22 cellular contexts compared by ENCODE assay signal in the genomic region with DNA sequence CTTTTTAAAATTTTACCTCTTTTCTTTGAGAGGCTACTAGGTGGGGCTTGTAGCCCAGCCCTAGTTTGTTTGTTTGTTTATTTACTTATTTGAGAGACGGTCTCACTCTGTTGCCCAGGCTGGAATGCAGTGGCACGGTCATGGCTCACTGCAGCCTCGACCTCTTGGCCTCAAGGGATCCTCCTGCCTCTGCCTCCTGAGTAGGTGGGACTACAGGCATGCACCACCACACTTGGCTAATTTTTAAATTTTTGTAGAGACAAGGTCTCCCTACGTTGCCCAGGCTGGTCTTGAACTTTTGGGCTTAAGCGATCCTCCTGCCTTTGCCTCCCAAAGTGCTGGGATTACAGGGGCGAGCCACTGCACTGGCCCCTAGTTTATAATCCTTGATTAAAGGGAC. TPM values are rescaled to one million over a fixed set of nuclear protein-coding genes. Genes with fewer than 3 reads are reported as not detected.
DNase-seq lines count a peak whose midpoint lies in the region; ATAC-seq, FAIRE-seq and TF ChIP-seq lines count a peak whose summit lies in the region.
"Had no signal": no experiment of that assay in that cellular context is flagged by ENCODE, and none has a peak within 500 bp of the region (broad histone marks: within the 10 kb centered on the region; RNA-seq: fewer than 3 reads in every experiment).

No MANE protein-coding gene starts in this region.

- TF ChIP-seq EP300 in HepG2 (IDR thresholded peaks at IDR 0.05; ENCODE audit: low read depth in 2 of 2, low read length in 2 of 2), result no peak
- TF ChIP-seq EP300 in HepG2 (CRISPR knock-in tag; IDR thresholded peaks at IDR 0.05; ENCODE audit: borderline replicate concordance), result no peak

- H3K27me3 Mint-ChIP-seq in T-helper 17 cell (no peaks in the 10 kb centered on the region), nephron progenitor cell (ENCODE audit: low read depth, poor library complexity) (no peaks in the 10 kb centered on the region)
- H3K27me3 Mint-ChIP-seq: B cell; CD4-positive, alpha-beta T cell; CD8-positive, alpha-beta memory T cell had no signal

- CTCF ChIA-PET in HepG2 (lab: Yijun Ruan, JAX; ENCODE audit: low intra/inter-chr PET ratio, low total read pairs), result no interaction called here

- no peaks in the 10 kb centered on the region for H3K79me2 ChIP-seq in HepG2 (ENCODE audit: insufficient read depth, low read length)

- H3K9ac ChIP-seq in HepG2 (ENCODE audit: insufficient read depth, low read depth, low read length), result no peak overlapping the region
- H3K9ac ChIP-seq: BLaER1 treated with 17β-estradiol and CSF1 and Interleukin-3, amounts not matched to agents 10 nM and 100 nM had no signal

- intact Hi-C loops in HepG2 (cut with micrococcal nuclease; ENCODE audit: unreplicated experiment) (no loop called here), right lobe of liver (cut with DNase I) (no loop called here), left lung (cut with DNase I) (no loop called here)

- H3K9me3 Mint-ChIP-seq in nephron progenitor cell, result no peaks in the 10 kb centered on the region
- H3K9me3 Mint-ChIP-seq: CD4-positive, alpha-beta T cell; CD8-positive, alpha-beta memory T cell had no signal

- H3K27ac ChIP-seq in HepG2 (ENCODE audit: extremely low read length, insufficient read depth, low read length) (no peak overlapping the region), right lobe of liver (no peak overlapping the region), left lung (no peak overlapping the region)
- H3K27ac ChIP-seq: 22Rv1; A549; BLaER1 treated with 17β-estradiol and CSF1 and Interleukin-3, amounts not matched to agents 10 nM and 100 nM; C4-2B had no signal

- in situ Hi-C loops in HepG2 (cut with HindIII; ENCODE audit: extremely low pct_ligation_motif_present, low pct_unique_long_range_greater_than_20kb), result no loop called here

- no peak overlapping the region for H2AFZ ChIP-seq in HepG2 (ENCODE audit: low read length)

- H3K9me3 ChIP-seq in HepG2 (ENCODE audit: low read length) (no peaks in the 10 kb centered on the region), right lobe of liver (no peaks in the 10 kb centered on the region), T-helper 17 cell (ENCODE audit: control insufficient read depth, low read length, poor library complexity, severe bottlenecking) (no peaks in the 10 kb centered on the region), left lung (no peaks in the 10 kb centered on the region)
- H3K9me3 ChIP-seq: A549; BLaER1 treated with 17β-estradiol and CSF1 and Interleukin-3, amounts not matched to agents 10 nM and 100 nM had no signal

- H3K36me3 Mint-ChIP-seq in T-helper 17 cell (ENCODE audit: low read depth), result peaks cover under 1% of the 10 kb centered on the region
- H3K36me3 Mint-ChIP-seq in nephron progenitor cell (ENCODE audit: low read depth), result peaks cover 21% of the 10 kb centered on the region

- H3K36me3 ChIP-seq in HepG2 (replicated peaks in 1 of 2; ENCODE audit: control insufficient read depth in 1 of 2, insufficient read depth in 2 of 2, low read length in 2 of 2), result peaks cover 7 to 20% of the 10 kb centered on the region in 2 experiments; a peak in 4 of 5 replicates
- peaks cover 0 to 5% (median 2%) of the 10 kb centered on the region in 4 donors for H3K36me3 ChIP-seq in right lobe of liver
- peaks cover 0 to 34% of the 10 kb centered on the region in 2 donors for H3K36me3 ChIP-seq in left lung

- no peak for TF ChIP-seq RAD21 in HepG2 (CRISPR knock-in tag; IDR thresholded peaks at IDR 0.05)

- no peak for DNase-seq in HepG2 (ENCODE audit: low spot score)
- DNase-seq in right lobe of liver, result no peak
- no peak for DNase-seq in T-helper 17 cell
- peak; percentile 21 for DNase-seq in nephron progenitor cell
- no peak for DNase-seq in left lung
- DNase-seq in GOT3 (lab: John Stamatoyannopoulos, UW), result no peak
- DNase-seq: AML-193; Calu3; CD4-positive, alpha-beta T cell; CD8-positive, alpha-beta memory T cell; COR-L47; DMS79 treated with DMSO at 0.1 percent for 48 hours; GF-D8 had no signal

- POLR2A ChIA-PET in HepG2 (lab: Yijun Ruan, JAX), result no interaction called here

- FAIRE-seq in HepG2 (lab: Jason Lieb, UNC), result no peak
- FAIRE-seq: A549, D721Med, G401.6, GM12891, GM19239 had no signal

- H3K27me3 ChIP-seq in HepG2 (ENCODE audit: control insufficient read depth in 1 of 2, insufficient read depth in 2 of 2, low read length in 2 of 2) (no peaks in the 10 kb centered on the region), right lobe of liver (no peaks in the 10 kb centered on the region), left lung (no peaks in the 10 kb centered on the region)
- H3K27me3 ChIP-seq: BLaER1 treated with 17β-estradiol and CSF1 and Interleukin-3, amounts not matched to agents 10 nM and 100 nM had no signal

- H3K4me1 ChIP-seq in HepG2 (ENCODE audit: insufficient read depth, low read length) (peaks cover 39% of the 10 kb centered on the region), right lobe of liver (peaks cover 0 to 30% (median 8%) of the 10 kb centered on the region in 4 donors), left lung (no peaks in the 10 kb centered on the region)
- H3K4me1 ChIP-seq: A549 had no signal

- H3K4me3 Mint-ChIP-seq in T-helper 17 cell (no peak overlapping the region), nephron progenitor cell (no peak overlapping the region)
- H3K4me3 Mint-ChIP-seq: B cell; CD4-positive, alpha-beta T cell; CD8-positive, alpha-beta memory T cell had no signal

- H4K20me1 ChIP-seq in HepG2 (ENCODE audit: insufficient read depth, low read length), result no peaks in the 10 kb centered on the region
- H4K20me1 ChIP-seq: BLaER1 treated with 17β-estradiol and CSF1 and Interleukin-3, amounts not matched to agents 10 nM and 100 nM had no signal

- no peak overlapping the region for H3K4me3 ChIP-seq in HepG2 (replicated peaks in 1 of 3; ENCODE audit: insufficient read depth in 1 of 3, low read depth in 2 of 3, low read length in 3 of 3)
- no peak overlapping the region for H3K4me3 ChIP-seq in right lobe of liver
- H3K4me3 ChIP-seq in left lung, result no peak overlapping the region
- H3K4me3 ChIP-seq: A549; BLaER1 treated with 17β-estradiol and CSF1 and Interleukin-3, amounts not matched to agents 10 nM and 100 nM had no signal

- peak overlapping the region; percentile 32 for H3K27ac Mint-ChIP-seq in T-helper 17 cell
- no peak overlapping the region for H3K27ac Mint-ChIP-seq in nephron progenitor cell
- H3K27ac Mint-ChIP-seq: B cell; CD4-positive, alpha-beta T cell had no signal

- TF ChIP-seq CTCF in HepG2 (CRISPR knock-in tag; IDR thresholded peaks at IDR 0.05), result no peak
- TF ChIP-seq CTCF in right lobe of liver (IDR thresholded peaks at IDR 0.05), result no peak
- TF ChIP-seq CTCF in nephron progenitor cell (IDR thresholded peaks at IDR 0.05), result no peak
- TF ChIP-seq CTCF in left lung (IDR thresholded peaks at IDR 0.05), result no peak

- H3K4me1 Mint-ChIP-seq in T-helper 17 cell, result peaks cover 2% of the 10 kb centered on the region
- peaks cover 20% of the 10 kb centered on the region for H3K4me1 Mint-ChIP-seq in nephron progenitor cell
- H3K4me1 Mint-ChIP-seq: B cell had no signal

- 89% methylated on average over 6 of the region's 6 CpGs for WGBS in HepG2 (ENCODE audit: low lambda C conversion rate)
- 62% methylated on average over 4 of the region's 6 CpGs for WGBS in right lobe of liver (ENCODE audit: insufficient coverage, low coverage, low lambda C conversion rate, missing lambda C conversion rate)

- ATAC-seq in HepG2 (no peak), right lobe of liver (no peak), T-helper 17 cell (no peak), left lung (no peak)

- BruUV-seq in HepG2 (replicated peaks; lab: Mats Ljungman, UMichigan), result no TSS peak

- TF ChIP-seq POLR2A in HepG2 (IDR thresholded peaks at IDR 0.05; ENCODE audit: insufficient read depth in 1 of 2, low read depth in 2 of 2, low read length in 2 of 2), result no peak
- no peak for TF ChIP-seq POLR2A in right lobe of liver (IDR thresholded peaks at IDR 0.05)

- no peak overlapping the region for H3K4me2 ChIP-seq in HepG2 (ENCODE audit: low read depth, low read length)
- H3K4me2 ChIP-seq: A549 had no signal

RNA-seq across cellular contexts. Expression of a gene that starts 35.0 kb away (rescaled TPM):
- total RNA-seq in HepG2 (2016; rRNA removed; fragmentation: Illumina TruSeq; extraction: Trizol) (66.7 and 88.4 TPM in 2 replicates), right lobe of liver (10 to 100 TPM; 18.0 to 40.0 (median 22.1) TPM), T-helper 17 cell (10 to 100 TPM; 16.6 to 17.8 TPM), left lung (10 to 100 TPM; 57.3 to 71.4 TPM)
- total RNA-seq in HepG2 (2016; cell fraction: cytosol; rRNA removed; fragmentation: Illumina TruSeq; extraction: Trizol; ENCODE audit: low read depth), result 41.6 and 47.7 TPM in 2 replicates
- 65.1 and 91.1 TPM in 2 replicates for total RNA-seq in HepG2 (2016; cell fraction: insoluble cytoplasmic fraction; rRNA removed; fragmentation: Illumina TruSeq; extraction: Trizol)
- 112 and 119 TPM in 2 replicates for total RNA-seq in HepG2 (2016; cell fraction: membrane; rRNA removed; fragmentation: Illumina TruSeq; extraction: Trizol)
- total RNA-seq in HepG2 (2016; cell fraction: nucleus; rRNA removed; fragmentation: Illumina TruSeq; extraction: Trizol), result 68.6 and 77.0 TPM in 2 replicates
- 58.1 and 87.3 TPM in 2 replicates for polyA plus RNA-seq in HepG2 (2011; rRNA removed)
- 57.8 and 60.2 TPM in 2 replicates for polyA plus RNA-seq in HepG2 (2011; cell fraction: cytosol; rRNA removed)
- polyA plus RNA-seq in HepG2 (2011; cell fraction: nucleus; rRNA removed), result 28.1 and 29.3 TPM in 2 replicates
- polyA plus RNA-seq in HepG2 (2012), result 66.0 and 89.9 TPM in 2 replicates
- 50.1 and 55.2 TPM in 2 replicates for polyA plus RNA-seq in HepG2 (2016; cell fraction: cytosol; fragmentation: Illumina TruSeq; extraction: Trizol; ENCODE audit: low read depth)
- 64.2 and 67.3 TPM in 2 replicates for polyA plus RNA-seq in HepG2 (2016; cell fraction: insoluble cytoplasmic fraction; fragmentation: Illumina TruSeq; extraction: Trizol; ENCODE audit: low read depth)
- 86.7 and 93.1 TPM in 2 replicates for polyA plus RNA-seq in HepG2 (2016; cell fraction: membrane; fragmentation: Illumina TruSeq; extraction: Trizol; ENCODE audit: low read depth)
- polyA plus RNA-seq in HepG2 (2016; cell fraction: nucleus; fragmentation: Illumina TruSeq; extraction: Trizol; ENCODE audit: insufficient read depth, low read depth), result 97.5 and 99.1 TPM in 2 replicates
- 8.7 and 20.3 TPM in 2 replicates for polyA minus RNA-seq in HepG2 (2011; rRNA and poly(A)+ RNA removed; ENCODE audit: low replicate concordance)
- 55.7 and 61.4 TPM in 2 replicates for polyA minus RNA-seq in HepG2 (2011; cell fraction: cytosol; rRNA and poly(A)+ RNA removed)
- 43.9 and 44.5 TPM in 2 replicates for polyA minus RNA-seq in HepG2 (2011; cell fraction: nucleus; rRNA and poly(A)+ RNA removed)

RNA-seq across cellular contexts. Expression of a gene that starts 35.1 kb away (rescaled TPM):
- total RNA-seq in HepG2 (2016; rRNA removed; fragmentation: Illumina TruSeq; extraction: Trizol) (40.1 and 48.2 TPM in 2 replicates), right lobe of liver (1 to 10 TPM; 3.6 to 8.4 (median 5.3) TPM), T-helper 17 cell (10 to 100 TPM; 26.0 to 29.1 TPM), left lung (10 to 100 TPM; 22.7 to 24.1 TPM)
- total RNA-seq in HepG2 (2016; cell fraction: cytosol; rRNA removed; fragmentation: Illumina TruSeq; extraction: Trizol; ENCODE audit: low read depth), result 18.6 and 20.9 TPM in 2 replicates
- total RNA-seq in HepG2 (2016; cell fraction: insoluble cytoplasmic fraction; rRNA removed; fragmentation: Illumina TruSeq; extraction: Trizol), result 39.7 and 47.9 TPM in 2 replicates
- total RNA-seq in HepG2 (2016; cell fraction: membrane; rRNA removed; fragmentation: Illumina TruSeq; extraction: Trizol), result 16.2 and 19.4 TPM in 2 replicates
- 50.6 and 51.0 TPM in 2 replicates for total RNA-seq in HepG2 (2016; cell fraction: nucleus; rRNA removed; fragmentation: Illumina TruSeq; extraction: Trizol)
- polyA plus RNA-seq in HepG2 (2011; rRNA removed), result 29.8 and 41.8 TPM in 2 replicates
- polyA plus RNA-seq in HepG2 (2011; cell fraction: cytosol; rRNA removed), result 18.7 and 24.1 TPM in 2 replicates
- 39.0 and 45.7 TPM in 2 replicates for polyA plus RNA-seq in HepG2 (2011; cell fraction: nucleus; rRNA removed)
- polyA plus RNA-seq in HepG2 (2012), result 17.3 and 25.5 TPM in 2 replicates
- polyA plus RNA-seq in HepG2 (2016; cell fraction: cytosol; fragmentation: Illumina TruSeq; extraction: Trizol; ENCODE audit: low read depth), result 2.6 and 3.1 TPM in 2 replicates
- 30.8 and 33.3 TPM in 2 replicates for polyA plus RNA-seq in HepG2 (2016; cell fraction: insoluble cytoplasmic fraction; fragmentation: Illumina TruSeq; extraction: Trizol; ENCODE audit: low read depth)
- 4.5 and 6.2 TPM in 2 replicates for polyA plus RNA-seq in HepG2 (2016; cell fraction: membrane; fragmentation: Illumina TruSeq; extraction: Trizol; ENCODE audit: low read depth)
- polyA plus RNA-seq in HepG2 (2016; cell fraction: nucleus; fragmentation: Illumina TruSeq; extraction: Trizol; ENCODE audit: insufficient read depth, low read depth), result 31.5 and 34.2 TPM in 2 replicates
- polyA minus RNA-seq in HepG2 (2011; rRNA and poly(A)+ RNA removed; ENCODE audit: low replicate concordance), result 29.9 and 45.1 TPM in 2 replicates
- polyA minus RNA-seq in HepG2 (2011; cell fraction: cytosol; rRNA and poly(A)+ RNA removed), result 24.9 and 29.2 TPM in 2 replicates
- polyA minus RNA-seq in HepG2 (2011; cell fraction: nucleus; rRNA and poly(A)+ RNA removed), result 147 and 189 TPM in 2 replicates

RNA-seq across cellular contexts. Expression of a gene that starts 38.0 kb away (rescaled TPM):
- total RNA-seq in HepG2 (2016; rRNA removed; fragmentation: Illumina TruSeq; extraction: Trizol), result 2.4 and 3.3 TPM in 2 replicates
- 0.26 and 0.30 TPM in 2 replicates for total RNA-seq in HepG2 (2016; cell fraction: cytosol; rRNA removed; fragmentation: Illumina TruSeq; extraction: Trizol; ENCODE audit: low read depth)
- 2.3 and 3.9 TPM in 2 replicates for total RNA-seq in HepG2 (2016; cell fraction: insoluble cytoplasmic fraction; rRNA removed; fragmentation: Illumina TruSeq; extraction: Trizol)
- total RNA-seq in HepG2 (2016; cell fraction: membrane; rRNA removed; fragmentation: Illumina TruSeq; extraction: Trizol), result 0.90 TPM in 2 replicates
- 7.8 and 8.3 TPM in 2 replicates for total RNA-seq in HepG2 (2016; cell fraction: nucleus; rRNA removed; fragmentation: Illumina TruSeq; extraction: Trizol)
- polyA plus RNA-seq in HepG2 (2011; rRNA removed), result 3.9 and 4.1 TPM in 2 replicates
- 1.8 and 1.9 TPM in 2 replicates for polyA plus RNA-seq in HepG2 (2011; cell fraction: cytosol; rRNA removed)
- 9.3 and 9.9 TPM in 2 replicates for polyA plus RNA-seq in HepG2 (2011; cell fraction: nucleus; rRNA removed)
- polyA plus RNA-seq in HepG2 (2012), result 1.5 and 2.0 TPM in 2 replicates
- polyA plus RNA-seq in HepG2 (2016; cell fraction: cytosol; fragmentation: Illumina TruSeq; extraction: Trizol; ENCODE audit: low read depth), result 0.18 and 0.23 TPM in 2 replicates
- 1.1 and 1.3 TPM in 2 replicates for polyA plus RNA-seq in HepG2 (2016; cell fraction: insoluble cytoplasmic fraction; fragmentation: Illumina TruSeq; extraction: Trizol; ENCODE audit: low read depth)
- polyA plus RNA-seq in HepG2 (2016; cell fraction: membrane; fragmentation: Illumina TruSeq; extraction: Trizol; ENCODE audit: low read depth), result 0.39 and 0.63 TPM in 2 replicates
- 10.6 and 15.2 TPM in 2 replicates for polyA plus RNA-seq in HepG2 (2016; cell fraction: nucleus; fragmentation: Illumina TruSeq; extraction: Trizol; ENCODE audit: insufficient read depth, low read depth)
- polyA minus RNA-seq in HepG2 (2011; rRNA and poly(A)+ RNA removed; ENCODE audit: low replicate concordance), result 13.0 and 16.6 TPM in 2 replicates
- polyA minus RNA-seq in HepG2 (2011; cell fraction: cytosol; rRNA and poly(A)+ RNA removed), result 0.69 and 1.2 TPM in 2 replicates
- polyA minus RNA-seq in HepG2 (2011; cell fraction: nucleus; rRNA and poly(A)+ RNA removed), result 19.1 and 22.1 TPM in 2 replicates
- total RNA-seq in right lobe of liver, result 1 to 10 TPM; 1.1 to 3.3 (median 1.4) TPM
- 1 to 10 TPM; 1.8 to 2.7 TPM for total RNA-seq in T-helper 17 cell
- 1 to 10 TPM; 1.3 to 3.0 TPM for total RNA-seq in left lung
- polyA plus RNA-seq: CD8-positive, alpha-beta memory T cell had no signal

RNA-seq across cellular contexts. Expression of a gene that starts 54.2 kb away (rescaled TPM):
- total RNA-seq in HepG2 (2016; rRNA removed; fragmentation: Illumina TruSeq; extraction: Trizol) (10.7 and 15.5 TPM in 2 replicates), right lobe of liver (1 to 10 TPM; 1.2 to 4.3 (median 2.5) TPM), T-helper 17 cell (under 1 TPM; 0.42 to 0.76 TPM), left lung (1 to 10 TPM; 5.5 to 9.6 TPM)
- total RNA-seq in HepG2 (2016; cell fraction: cytosol; rRNA removed; fragmentation: Illumina TruSeq; extraction: Trizol; ENCODE audit: low read depth), result 2.9 and 3.9 TPM in 2 replicates
- 11.3 and 16.1 TPM in 2 replicates for total RNA-seq in HepG2 (2016; cell fraction: insoluble cytoplasmic fraction; rRNA removed; fragmentation: Illumina TruSeq; extraction: Trizol)
- total RNA-seq in HepG2 (2016; cell fraction: membrane; rRNA removed; fragmentation: Illumina TruSeq; extraction: Trizol), result 5.9 and 6.0 TPM in 2 replicates
- total RNA-seq in HepG2 (2016; cell fraction: nucleus; rRNA removed; fragmentation: Illumina TruSeq; extraction: Trizol), result 3.0 and 4.8 TPM in 2 replicates
- polyA plus RNA-seq in HepG2 (2011; rRNA removed), result 1.1 and 1.7 TPM in 2 replicates
- polyA plus RNA-seq in HepG2 (2011; cell fraction: cytosol; rRNA removed), result 0.86 and 1.00 TPM in 2 replicates
- polyA plus RNA-seq in HepG2 (2011; cell fraction: nucleus; rRNA removed), result 0.16 and 0.29 TPM in 2 replicates
- 2.6 and 3.1 TPM in 2 replicates for polyA plus RNA-seq in HepG2 (2012)
- polyA plus RNA-seq in HepG2 (2016; cell fraction: cytosol; fragmentation: Illumina TruSeq; extraction: Trizol; ENCODE audit: low read depth), result 2.3 and 2.8 TPM in 2 replicates
- polyA plus RNA-seq in HepG2 (2016; cell fraction: insoluble cytoplasmic fraction; fragmentation: Illumina TruSeq; extraction: Trizol; ENCODE audit: low read depth), result 18.6 and 20.3 TPM in 2 replicates
- polyA plus RNA-seq in HepG2 (2016; cell fraction: membrane; fragmentation: Illumina TruSeq; extraction: Trizol; ENCODE audit: low read depth), result 5.1 and 5.8 TPM in 2 replicates
- polyA plus RNA-seq in HepG2 (2016; cell fraction: nucleus; fragmentation: Illumina TruSeq; extraction: Trizol; ENCODE audit: insufficient read depth, low read depth), result 8.8 and 10.1 TPM in 2 replicates
- polyA minus RNA-seq in HepG2 (2011; rRNA and poly(A)+ RNA removed; ENCODE audit: low replicate concordance), result 0.32 and 7.6 TPM in 2 replicates
- 1.1 and 1.8 TPM in 2 replicates for polyA minus RNA-seq in HepG2 (2011; cell fraction: cytosol; rRNA and poly(A)+ RNA removed)
- 0.39 TPM in 1 of 2 replicates, not detected in the other for polyA minus RNA-seq in HepG2 (2011; cell fraction: nucleus; rRNA and poly(A)+ RNA removed)
